3 cellular contexts compared by ENCODE assay signal in genomic region chr1:116770625-116771024, GRCh38.
TF ChIP-seq lines count a peak whose summit lies in the region.

No MANE protein-coding gene starts in this region.

TF ChIP-seq in liver, 16 proteins besides CTCF, POLR2A, EP300 and RAD21:
- peak; percentile 14 to 37 for TF ChIP-seq HNF4A (conservative IDR thresholded peaks at IDR 0.05)
- no peak for TF ChIP-seq REST (IDR thresholded peaks at IDR 0.05)

TF ChIP-seq in HepG2, 621 proteins besides CTCF, POLR2A, EP300 and RAD21:
- no peak for TF ChIP-seq ISL2 (CRISPR knock-in tag; IDR thresholded peaks at IDR 0.05)

TF ChIP-seq in GM12878, 131 proteins besides CTCF, POLR2A, EP300 and RAD21 (continues in another document):
- TF ChIP-seq RELB (IDR thresholded peaks at IDR 0.05; ENCODE audit: low read depth) (no peak), CBFB (IDR thresholded peaks at IDR 0.05; ENCODE audit: low read depth) (no peak), SREBF2 (IDR thresholded peaks at IDR 0.05; ENCODE audit: low read length) (no peak), ASH2L (IDR thresholded peaks at IDR 0.05; ENCODE audit: borderline replicate concordance, low read depth) (no peak), RFX5 (IDR thresholded peaks at IDR 0.05; ENCODE audit: low read depth, low read length) (no peak), NR2C1 (IDR thresholded peaks at IDR 0.05) (peak; percentile 31; the same call in 1 of the 2 replicates), IKZF2 (IDR thresholded peaks at IDR 0.05) (peak in 1 of 2 experiments; percentile 14; a peak in 1 of 4 replicates), ZSCAN29 (IDR thresholded peaks at IDR 0.05) (0 out of 2 replicates have a peak, but pooled peaks have one; percentile 6), NR2F1 (conservative IDR thresholded peaks at IDR 0.05) (peak; percentile 48; the same call in 1 of the 2 replicates), SMAD1 (IDR thresholded peaks at IDR 0.05; ENCODE audit: low read depth, partially characterized antibody) (no peak), MYB (IDR thresholded peaks at IDR 0.05; ENCODE audit: borderline replicate concordance, low read depth, low read length) (no peak), ZNF207 (IDR thresholded peaks at IDR 0.05; ENCODE audit: borderline replicate concordance) (no peak), NKRF (conservative IDR thresholded peaks at IDR 0.05) (no peak), SMARCA5 (IDR thresholded peaks at IDR 0.05) (0 out of 2 replicates have a peak, but pooled peaks have one; percentile 57), ZZZ3 (IDR thresholded peaks at IDR 0.05; ENCODE audit: control insufficient read depth, insufficient read length, low read depth) (no peak), KLF5 (IDR thresholded peaks at IDR 0.05; ENCODE audit: partially characterized antibody) (no peak), SREBF1 (IDR thresholded peaks at IDR 0.05; ENCODE audit: low read length) (no peak), POLR2AphosphoS2 (IDR thresholded peaks at IDR 0.05; ENCODE audit: low read depth, low read length) (no peak), CREM (IDR thresholded peaks at IDR 0.05; ENCODE audit: low read depth) (no peak), ZBTB4 (CRISPR knock-in tag; IDR thresholded peaks at IDR 0.05) (no peak), IRF3 (IDR thresholded peaks at IDR 0.05) (no peak), ESRRA (IDR thresholded peaks at IDR 0.05; ENCODE audit: low read length) (no peak), NBN (IDR thresholded peaks at IDR 0.05) (no peak), USF1 (IDR thresholded peaks at IDR 0.05; ENCODE audit: borderline replicate concordance, extremely low read length, insufficient read depth, low read depth, low read length) (no peak), MAX (IDR thresholded peaks at IDR 0.05; ENCODE audit: low read depth, low read length) (no peak), IKZF1 (conservative IDR thresholded peaks at IDR 0.05) (no peak), TARDBP (IDR thresholded peaks at IDR 0.05; ENCODE audit: borderline replicate concordance) (no peak), SMC3 (IDR thresholded peaks at IDR 0.05; ENCODE audit: borderline replicate concordance, low read length) (no peak), DPF2 (IDR thresholded peaks at IDR 0.05) (peak; percentile 41; the same call in 1 of the 2 replicates), CEBPB (IDR thresholded peaks at IDR 0.05; ENCODE audit: borderline replicate concordance in 1 of 2, low read depth in 2 of 2, low read length in 2 of 2) (no peak), PBX3 (IDR thresholded peaks at IDR 0.05; ENCODE audit: insufficient replicate concordance, low read depth, low read length) (no peak), HSF1 (IDR thresholded peaks at IDR 0.05; ENCODE audit: low read depth, low read length) (no peak), NR2C2 (IDR thresholded peaks at IDR 0.05; ENCODE audit: borderline replicate concordance, control insufficient read depth, insufficient read length, low read depth) (no peak), ZNF217 (IDR thresholded peaks at IDR 0.05) (no peak; the same call in 1 of the 2 replicates), RCOR1 (conservative IDR thresholded peaks at IDR 0.05; ENCODE audit: low read depth, low read length) (no peak), STAT1 (conservative IDR thresholded peaks at IDR 0.05) (no peak), BCLAF1 (IDR thresholded peaks at IDR 0.05) (no peak), E2F8 (IDR thresholded peaks at IDR 0.05; ENCODE audit: low read depth, partially characterized antibody) (no peak), ELK1 (IDR thresholded peaks at IDR 0.05; ENCODE audit: low read depth, low read length) (no peak), TAF1 (IDR thresholded peaks at IDR 0.05; ENCODE audit: borderline replicate concordance, low read depth, low read length) (no peak)
